Comparison of ENCODE assay signal across 8 cellular contexts in genomic region chr13:99970761-99971575, GRCh38. TPM values are rescaled to one million over a fixed set of nuclear protein-coding genes. Genes with fewer than 3 reads are reported as not detected.
A peak's percentile ranks its signal among the peaks of the same experiment; 100 is the strongest.
DNase-seq lines count a peak whose midpoint lies in the region; ATAC-seq and TF ChIP-seq lines count a peak whose summit lies in the region.

No MANE protein-coding gene starts in this region.

- CTCF ChIA-PET in PC-9 (lab: Charles Lee) = no interaction called here

- H3K27me3 ChIP-seq in PC-9 (ENCODE audit: insufficient read depth, low read depth) (no peaks in the 10 kb centered on the region), esophagus squamous epithelium (peaks cover 51 to 100% (median 74%) of the 10 kb centered on the region in 4 donors)

- no peaks in the 10 kb centered on the region; the same call in 1 of the 2 replicates for H4K20me1 ChIP-seq in PC-9 (ENCODE audit: insufficient read depth)

- intact Hi-C loops in PC-9 (cut with micrococcal nuclease; ENCODE audit: unreplicated experiment) = no loop called here
- intact Hi-C loops in esophagus squamous epithelium (cut with DNase I) = no loop called here

- POLR2A ChIA-PET in PC-9 (lab: Charles Lee; ENCODE audit: unreplicated experiment) = interaction anchor here (1.5 kb wide), 1 partner anchor 10 kb away, joined by 14 read pairs; the partner anchor contains the start of gene ZIC2

- DNase-seq in NCI-H345 (lab: John Stamatoyannopoulos, UW) (peak; percentile 69), NCI-H345 treated with DMSO at 0.1 percent for 48 hours (lab: John Stamatoyannopoulos, UW; ENCODE audit: unreplicated experiment) (no peak), PC-9 (no peak), esophagus squamous epithelium (lab: John Stamatoyannopoulos, UW) (no peak), AG08395 (ENCODE audit: low spot score) (no peak)
- peak; percentile 27 for DNase-seq in stimulated activated CD8-positive, alpha-beta memory T cell treated with anti-CD3 and anti-CD28 coated beads, Interleukin-4, amount 100 ng/mL, for 48 hours
- DNase-seq in stimulated activated naive CD4-positive, alpha-beta T cell treated with Interleukin-2 at 50 U/mL for 16 hours (lab: John Stamatoyannopoulos, UW) = no peak

- no peaks in the 10 kb centered on the region for H3K9me3 ChIP-seq in PC-9 (ENCODE audit: insufficient read depth, low read depth)
- H3K9me3 ChIP-seq in esophagus squamous epithelium = peaks cover 0 to 14% (median 9%) of the 10 kb centered on the region in 3 donors

- no TSS peak for BruUV-seq in PC-9 (replicated peaks; lab: Mats Ljungman, UMichigan)

- peaks cover 18% of the 10 kb centered on the region; the same call in 1 of the 2 replicates for H3F3A ChIP-seq in PC-9 (ENCODE audit: insufficient read depth, low read depth)

- peak overlapping the region; percentile 73 for H3K4me2 ChIP-seq in PC-9

- H2AFZ ChIP-seq in PC-9 = peak overlapping the region; percentile 75; the same call in 1 of the 2 replicates

- H3K27ac ChIP-seq in PC-9 (no peak overlapping the region), esophagus squamous epithelium (no peak overlapping the region)

- peaks cover 38% of the 10 kb centered on the region for H3K79me2 ChIP-seq in PC-9 (ENCODE audit: low read depth)

- H3K36me3 ChIP-seq in PC-9 (ENCODE audit: low read depth) (no peaks in the 10 kb centered on the region), esophagus squamous epithelium (no peaks in the 10 kb centered on the region)

- no peaks in the 10 kb centered on the region for H3K9me2 ChIP-seq in PC-9 (ENCODE audit: insufficient read depth)

- no peak for ATAC-seq in HG02870 (IDR thresholded peaks at IDR 0.05; ENCODE audit: unreplicated experiment)

- H3K4me3 ChIP-seq in PC-9 = peak overlapping the region; percentile 94
- H3K4me3 ChIP-seq in esophagus squamous epithelium = peak overlapping the region; percentile 20 to 63 (median 38)

- WGBS in esophagus squamous epithelium, 2 donors = 17% methylated on average over 2 of the region's 100 CpGs; no CpG with 5 or more reads in 1 of the 2 donors

- H3K4me1 ChIP-seq in PC-9 (replicated peaks; ENCODE audit: insufficient read depth) (no peaks in the 10 kb centered on the region), esophagus squamous epithelium (peaks cover 24 to 47% (median 35%) of the 10 kb centered on the region in 3 donors)

- no peak for TF ChIP-seq POLR2A in esophagus squamous epithelium (IDR thresholded peaks at IDR 0.05)

- TF ChIP-seq CTCF in PC-9 (conservative IDR thresholded peaks at IDR 0.05) = no peak
- no peak for TF ChIP-seq CTCF in esophagus squamous epithelium (IDR thresholded peaks at IDR 0.05)

RNA-seq across cellular contexts. Expression of gene ZIC5, which starts 0.6 kb away (rescaled TPM):
- 0.61 and 0.68 TPM in 2 replicates for total RNA-seq in PC-9 (2021)
- total RNA-seq in esophagus squamous epithelium = not detected

RNA-seq across cellular contexts. Expression of gene ZIC2, which starts 10.6 kb away (rescaled TPM):
- total RNA-seq in PC-9 (2021) = 13.6 and 14.7 TPM in 2 replicates
- total RNA-seq in esophagus squamous epithelium = under 1 TPM in 1 of 4 donors, not detected in 3; under 0.01 TPM

Comparison
In these comparisons a context has a peak if more than half of its experiments do, and no peak if none do; other contexts are left out.
1. DNase-seq: peak in NCI-H345 (single experiment) and stimulated activated CD8-positive, alpha-beta memory T cell treated with anti-CD3 and anti-CD28 coated beads, Interleukin-4, amount 100 ng/mL, for 48 hours (single experiment); none in NCI-H345 treated with DMSO at 0.1 percent for 48 hours (single experiment), PC-9 (0 of 2), esophagus squamous epithelium (single experiment), stimulated activated naive CD4-positive, alpha-beta T cell treated with Interleukin-2 at 50 U/mL for 16 hours (single experiment) and AG08395 (single experiment).
2. RNA of gene ZIC2, which starts 10.6 kb away (total RNA-seq): 13.6 to 14.7 TPM in PC-9; under 0.01 TPM in esophagus squamous epithelium; every median in the first group is over 10 times any median in the second.